ENCODE assay signal across 21 cellular contexts in the genomic region with DNA sequence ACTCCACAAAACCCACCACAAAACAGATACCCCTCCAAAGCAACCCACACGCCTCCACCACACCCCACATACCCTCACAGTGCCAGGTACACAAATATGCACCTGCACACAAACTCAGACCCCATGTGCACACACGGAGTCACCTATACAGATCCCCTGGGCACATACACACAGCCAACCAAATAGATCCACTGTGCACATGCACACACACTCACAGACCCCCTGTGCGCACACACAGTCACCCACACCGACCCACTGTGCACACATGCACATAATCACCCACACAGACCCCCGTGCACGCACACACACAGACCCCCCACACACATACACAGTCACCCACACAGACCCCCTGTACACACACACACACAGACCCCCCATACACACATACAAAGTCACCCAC.
DNase-seq lines count a peak whose midpoint lies in the region; ATAC-seq, FAIRE-seq and TF ChIP-seq lines count a peak whose summit lies in the region.
"Had no signal": no experiment of that assay in that cellular context is flagged by ENCODE, and none has a peak within 500 bp of the region (broad histone marks: within the 10 kb centered on the region; RNA-seq: fewer than 3 reads in every experiment).

No MANE protein-coding gene starts in this region.

- TF ChIP-seq POLR2A in HepG2 (IDR thresholded peaks at IDR 0.05; ENCODE audit: insufficient read depth in 1 of 2, low read depth in 2 of 2, low read length in 2 of 2), result no peak

- WGBS in HepG2 (ENCODE audit: low lambda C conversion rate), result 7% methylated on average over 6 of the region's 6 CpGs

- H3K4me3 ChIP-seq in coronary artery (no peak overlapping the region), HepG2 (replicated peaks in 1 of 3; ENCODE audit: insufficient read depth in 1 of 3, low read depth in 2 of 3, low read length in 3 of 3) (no peak overlapping the region)
- H3K4me3 ChIP-seq: A549; BLaER1 treated with 17β-estradiol and CSF1 and Interleukin-3, amounts not matched to agents 10 nM and 100 nM had no signal

- peaks cover 0 to 10% of the 10 kb centered on the region in 2 experiments; a peak in 3 of 5 replicates for H3K27me3 ChIP-seq in HepG2 (ENCODE audit: control insufficient read depth in 1 of 2, insufficient read depth in 2 of 2, low read length in 2 of 2)
- H3K27me3 ChIP-seq: BLaER1 treated with 17β-estradiol and CSF1 and Interleukin-3, amounts not matched to agents 10 nM and 100 nM had no signal

- DNase-seq in activated CD8-positive, alpha-beta memory T cell treated with anti-CD3 and anti-CD28 coated beads, Interleukin-2, amount 50 U/mL, for 48 hours, result peak; percentile 45
- DNase-seq in activated CD8-positive, alpha-beta memory T cell treated with anti-CD3 and anti-CD28 coated beads, Interleukin-2, amount 50 U/mL, for 4 hours, result no peak
- DNase-seq in coronary artery (ENCODE audit: low spot score) (peak; percentile 50), mesenteric fat pad (ENCODE audit: low spot score) (peak; percentile 43), HepG2 (ENCODE audit: low spot score) (no peak)
- no peak for DNase-seq in stimulated activated naive CD4-positive, alpha-beta T cell treated with Interleukin-2 at 50 U/mL for 16 hours (lab: John Stamatoyannopoulos, UW)
- DNase-seq: AML-193; Caco-2; Calu3; CD4-positive, alpha-beta T cell; DMS79 treated with DMSO at 0.1 percent for 48 hours; GF-D8 had no signal

- CTCF ChIA-PET in HepG2 (lab: Yijun Ruan, JAX; ENCODE audit: low intra/inter-chr PET ratio, low total read pairs), result no interaction called here

- no peak for FAIRE-seq in HepG2 (lab: Jason Lieb, UNC)
- FAIRE-seq: A549, D721Med, G401.6, GM12892, GM18507 had no signal

- H3K4me1 ChIP-seq in HepG2 (ENCODE audit: insufficient read depth, low read length), result no peaks in the 10 kb centered on the region
- H3K4me1 ChIP-seq: A549, Caco-2 had no signal

- H2AFZ ChIP-seq in HepG2 (ENCODE audit: low read length), result no peak overlapping the region

- intact Hi-C loops in HepG2 (cut with micrococcal nuclease; ENCODE audit: unreplicated experiment), result no loop called here

- no peak for ATAC-seq in HepG2
- ATAC-seq: A549; CD8-positive, alpha-beta T cell had no signal

- H3K9me3 ChIP-seq in HepG2 (ENCODE audit: low read length), result no peaks in the 10 kb centered on the region
- H3K9me3 ChIP-seq: A549, Caco-2 had no signal

- H3K4me2 ChIP-seq in HepG2 (ENCODE audit: low read depth, low read length), result no peak overlapping the region
- H3K4me2 ChIP-seq: A549; BLaER1 treated with 17β-estradiol and CSF1 and Interleukin-3, amounts not matched to agents 10 nM and 100 nM had no signal

- TF ChIP-seq CTCF in coronary artery (IDR thresholded peaks at IDR 0.05) (no peak), HepG2 (CRISPR knock-in tag; IDR thresholded peaks at IDR 0.05) (no peak)

- H3K79me2 ChIP-seq in HepG2 (ENCODE audit: insufficient read depth, low read length), result no peaks in the 10 kb centered on the region

- no peaks in the 10 kb centered on the region for H3K36me3 ChIP-seq in HepG2 (replicated peaks in 1 of 2; ENCODE audit: control insufficient read depth in 1 of 2, insufficient read depth in 2 of 2, low read length in 2 of 2)
- H3K36me3 ChIP-seq: BLaER1 treated with 17β-estradiol and CSF1 and Interleukin-3, amounts not matched to agents 10 nM and 100 nM had no signal

- H3K9ac ChIP-seq in HepG2 (ENCODE audit: insufficient read depth, low read depth, low read length), result no peak overlapping the region
- H3K9ac ChIP-seq: BLaER1 treated with 17β-estradiol and CSF1 and Interleukin-3, amounts not matched to agents 10 nM and 100 nM had no signal

- H3K27ac ChIP-seq in coronary artery, result no peak overlapping the region
- no peak overlapping the region for H3K27ac ChIP-seq in HepG2 (ENCODE audit: extremely low read length, insufficient read depth, low read length)
- H3K27ac ChIP-seq: 22Rv1; A549; BLaER1 treated with 17β-estradiol and CSF1 and Interleukin-3, amounts not matched to agents 10 nM and 100 nM; C4-2B had no signal

- TF ChIP-seq EP300 in HepG2 (IDR thresholded peaks at IDR 0.05; ENCODE audit: low read depth in 2 of 2, low read length in 2 of 2), result no peak
- no peak for TF ChIP-seq EP300 in HepG2 (CRISPR knock-in tag; IDR thresholded peaks at IDR 0.05; ENCODE audit: borderline replicate concordance)

- TF ChIP-seq RAD21 in HepG2 (CRISPR knock-in tag; IDR thresholded peaks at IDR 0.05), result no peak

- BruUV-seq in HepG2 (replicated peaks; lab: Mats Ljungman, UMichigan), result no TSS peak

- POLR2A ChIA-PET in HepG2 (lab: Yijun Ruan, JAX), result no interaction called here

- in situ Hi-C loops in HepG2 (cut with HindIII; ENCODE audit: extremely low pct_ligation_motif_present, low pct_unique_long_range_greater_than_20kb), result no loop called here

- H4K20me1 ChIP-seq in HepG2 (ENCODE audit: insufficient read depth, low read length), result no peaks in the 10 kb centered on the region
- H4K20me1 ChIP-seq: BLaER1 treated with 17β-estradiol and CSF1 and Interleukin-3, amounts not matched to agents 10 nM and 100 nM had no signal

TF ChIP-seq in HepG2, 621 proteins besides CTCF, POLR2A, EP300 and RAD21 (continues in another document):
- TF ChIP-seq ZNF776 (CRISPR knock-in tag; IDR thresholded peaks at IDR 0.05) (no peak), RNF2 (conservative IDR thresholded peaks at IDR 0.05; ENCODE audit: low read depth) (no peak), MAFG (CRISPR knock-in tag; IDR thresholded peaks at IDR 0.05) (no peak), JUND (CRISPR knock-in tag; IDR thresholded peaks at IDR 0.05) (no peak), TAF1 (CRISPR knock-in tag; IDR thresholded peaks at IDR 0.05) (no peak), KLF13 (CRISPR knock-in tag; IDR thresholded peaks at IDR 0.05) (no peak), KDM5B (CRISPR knock-in tag; IDR thresholded peaks at IDR 0.05; ENCODE audit: borderline replicate concordance) (no peak), TAF15 (IDR thresholded peaks at IDR 0.05; ENCODE audit: low read depth, low read length, poor library complexity, severe bottlenecking) (no peak), ZC3H4 (CRISPR knock-in tag; IDR thresholded peaks at IDR 0.05; ENCODE audit: borderline replicate concordance) (no peak), CEBPG (CRISPR knock-in tag; IDR thresholded peaks at IDR 0.05) (no peak), CEBPZ (IDR thresholded peaks at IDR 0.05; ENCODE audit: low read length) (no peak), ZNF605 (CRISPR knock-in tag; IDR thresholded peaks at IDR 0.05) (no peak)
- TF ChIP-seq, protein P1, sequence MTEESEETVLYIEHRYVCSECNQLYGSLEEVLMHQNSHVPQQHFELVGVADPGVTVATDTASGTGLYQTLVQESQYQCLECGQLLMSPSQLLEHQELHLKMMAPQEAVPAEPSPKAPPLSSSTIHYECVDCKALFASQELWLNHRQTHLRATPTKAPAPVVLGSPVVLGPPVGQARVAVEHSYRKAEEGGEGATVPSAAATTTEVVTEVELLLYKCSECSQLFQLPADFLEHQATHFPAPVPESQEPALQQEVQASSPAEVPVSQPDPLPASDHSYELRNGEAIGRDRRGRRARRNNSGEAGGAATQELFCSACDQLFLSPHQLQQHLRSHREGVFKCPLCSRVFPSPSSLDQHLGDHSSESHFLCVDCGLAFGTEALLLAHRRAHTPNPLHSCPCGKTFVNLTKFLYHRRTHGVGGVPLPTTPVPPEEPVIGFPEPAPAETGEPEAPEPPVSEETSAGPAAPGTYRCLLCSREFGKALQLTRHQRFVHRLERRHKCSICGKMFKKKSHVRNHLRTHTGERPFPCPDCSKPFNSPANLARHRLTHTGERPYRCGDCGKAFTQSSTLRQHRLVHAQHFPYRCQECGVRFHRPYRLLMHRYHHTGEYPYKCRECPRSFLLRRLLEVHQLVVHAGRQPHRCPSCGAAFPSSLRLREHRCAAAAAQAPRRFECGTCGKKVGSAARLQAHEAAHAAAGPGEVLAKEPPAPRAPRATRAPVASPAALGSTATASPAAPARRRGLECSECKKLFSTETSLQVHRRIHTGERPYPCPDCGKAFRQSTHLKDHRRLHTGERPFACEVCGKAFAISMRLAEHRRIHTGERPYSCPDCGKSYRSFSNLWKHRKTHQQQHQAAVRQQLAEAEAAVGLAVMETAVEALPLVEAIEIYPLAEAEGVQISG (CRISPR knock-in tag; IDR thresholded peaks at IDR 0.05), result no peak
- TF ChIP-seq, protein P2, sequence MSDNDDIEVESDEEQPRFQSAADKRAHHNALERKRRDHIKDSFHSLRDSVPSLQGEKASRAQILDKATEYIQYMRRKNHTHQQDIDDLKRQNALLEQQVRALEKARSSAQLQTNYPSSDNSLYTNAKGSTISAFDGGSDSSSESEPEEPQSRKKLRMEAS (IDR thresholded peaks at IDR 0.05), result no peak

Comparison
In these comparisons a context has a peak if more than half of its experiments do, and no peak if none do; other contexts are left out.
1. DNase-seq: peak in activated CD8-positive, alpha-beta memory T cell treated with anti-CD3 and anti-CD28 coated beads, Interleukin-2, amount 50 U/mL, for 48 hours (single experiment), coronary artery (single experiment) and mesenteric fat pad (single experiment); none in activated CD8-positive, alpha-beta memory T cell treated with anti-CD3 and anti-CD28 coated beads, Interleukin-2, amount 50 U/mL, for 4 hours (single experiment), stimulated activated naive CD4-positive, alpha-beta T cell treated with Interleukin-2 at 50 U/mL for 16 hours (single experiment) and HepG2 (single experiment).